9 cellular contexts compared by ENCODE assay signal in the genomic region with DNA sequence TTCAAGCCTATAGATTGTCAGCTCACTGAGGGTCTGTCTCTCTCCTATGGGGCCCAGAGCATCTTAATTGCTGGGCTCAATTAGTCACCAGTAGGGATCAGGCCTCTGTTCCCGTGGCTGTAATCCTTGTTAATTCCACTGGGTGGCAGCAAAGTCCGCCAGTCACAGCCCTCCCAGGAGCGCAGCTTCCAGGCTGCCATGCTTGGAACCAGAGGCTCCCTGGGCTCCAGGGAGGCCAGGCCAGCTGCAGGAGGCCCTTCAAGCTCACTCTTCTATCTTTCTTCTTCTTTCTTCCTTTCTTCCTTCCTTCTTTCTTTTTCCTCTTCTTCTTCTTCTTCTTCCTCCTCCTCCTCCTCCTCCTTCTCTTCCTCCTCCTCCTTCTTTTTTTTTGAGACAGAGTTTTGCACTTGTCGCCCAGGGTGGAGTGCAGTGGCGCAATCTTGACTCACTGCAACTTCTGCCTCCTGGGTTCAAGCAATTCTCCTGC. TPM values are rescaled to one million over a fixed set of nuclear protein-coding genes. Genes with fewer than 3 reads are reported as not detected.
DNase-seq lines count a peak whose midpoint lies in the region; ATAC-seq and TF ChIP-seq lines count a peak whose summit lies in the region.
"Had no signal": no experiment of that assay in that cellular context is flagged by ENCODE, and none has a peak within 500 bp of the region (broad histone marks: within the 10 kb centered on the region; RNA-seq: fewer than 3 reads in every experiment).

No MANE protein-coding gene starts in this region.

- H3K4me1 ChIP-seq in heart left ventricle, result peaks cover 0 to 8% (median 0%) of the 10 kb centered on the region in 12 donors

- H3K27ac ChIP-seq in heart left ventricle, result no peak overlapping the region

- ATAC-seq in heart left ventricle, result peak; percentile 79 to 91 (median 90)
- ATAC-seq in GM18517 (IDR thresholded peaks at IDR 0.05; ENCODE audit: unreplicated experiment), result no peak

- DNase-seq in AG09319 (ENCODE audit: extremely low read depth, low read depth), result no peak
- peak; percentile 88 for DNase-seq in GM20000 (ENCODE audit: low spot score)
- DNase-seq in NCI-H1105 treated with DMSO at 0.1 percent for 48 hours (lab: John Stamatoyannopoulos, UW), result peak; percentile 82
- DNase-seq in SW 1271 (lab: John Stamatoyannopoulos, UW), result peak; percentile 54 to 78
- DNase-seq in activated naive CD8-positive, alpha-beta T cell treated with anti-CD3 and anti-CD28 coated beads, Interleukin-2, amount 50 U/mL, for 16 hours (ENCODE audit: low read depth, low spot score), result peak; percentile 49
- peak; percentile 74 to 83 (median 77) for DNase-seq in heart left ventricle
- DNase-seq in retina, result peak; percentile 90

- no peaks in the 10 kb centered on the region for H3K9me3 ChIP-seq in heart left ventricle

- WGBS in heart left ventricle, 4 donors, result 37 to 38% (median 38%) methylated on average over 5 of the region's 5 CpGs

- no peak for TF ChIP-seq POLR2A in heart left ventricle (IDR thresholded peaks at IDR 0.05)

- peak; percentile 79 for TF ChIP-seq CTCF in AG09319 (IDR thresholded peaks at IDR 0.05; ENCODE audit: low read depth, low read length)
- TF ChIP-seq CTCF in GM20000 (IDR thresholded peaks at IDR 0.05; ENCODE audit: extremely low read depth, missing control alignments), result peak; percentile 80
- peak; percentile 89 to 96 (median 92) for TF ChIP-seq CTCF in heart left ventricle (IDR thresholded peaks at IDR 0.05)

- H3K4me3 ChIP-seq in heart left ventricle, result no peak overlapping the region

- H3K27me3 ChIP-seq in heart left ventricle, result no peaks in the 10 kb centered on the region

- H3K36me3 ChIP-seq in heart left ventricle, result no peaks in the 10 kb centered on the region

- intact Hi-C loops in heart left ventricle (cut with DNase I), result loop anchor here (1.0 to 5.0 kb wide), 4 partner anchors 66 to 83 kb away; no protein-coding TSS in a partner anchor

RNA-seq across cellular contexts. Expression of gene RNU5B-1, which starts 14.4 kb away (rescaled TPM):
- total RNA-seq in heart left ventricle, result 10 to 100 TPM in 2 of 9 donors, not detected in 7; 18.6 to 30.4 TPM
- not detected for polyA plus RNA-seq in heart left ventricle

RNA-seq across cellular contexts. Expression of gene RNU5A-1, which starts 23.1 kb away (rescaled TPM):
- total RNA-seq in heart left ventricle, result not detected
- polyA plus RNA-seq in heart left ventricle, result not detected
- total RNA-seq: temporal lobe had no signal

RNA-seq across cellular contexts. Expression of gene PARP16, which starts 32.2 kb away (rescaled TPM):
- 1 to 10 TPM; 2.7 to 7.0 (median 4.8) TPM for total RNA-seq in heart left ventricle
- 1 to 10 TPM; 3.0 to 4.8 TPM for polyA plus RNA-seq in heart left ventricle

RNA-seq across cellular contexts. Expression of gene IGDCC3, which starts 58.9 kb away (rescaled TPM):
- total RNA-seq in heart left ventricle, result under 1 TPM in 3 of 9 donors, not detected in 6; 0.09 to 0.33 (median 0.22) TPM
- polyA plus RNA-seq in heart left ventricle, result under 1 TPM in 1 of 2 donors, not detected in 1; 0.07 TPM
